ENCODE assay signal across 1 cellular context in genomic region chr1:66505671-66506392, GRCh38.
TF ChIP-seq lines count a peak whose summit lies in the region.

No MANE protein-coding gene starts in this region.

TF ChIP-seq in GM23338, 12 proteins besides CTCF, POLR2A, EP300 and RAD21:
- TF ChIP-seq ZNF462 (CRISPR knock-in tag; IDR thresholded peaks at IDR 0.05) (no peak), POLR2AphosphoS5 (IDR thresholded peaks at IDR 0.05; ENCODE audit: low read depth) (no peak), CREB1 (CRISPR knock-in tag; IDR thresholded peaks at IDR 0.05; ENCODE audit: low read depth) (no peak), ZNF331 (CRISPR knock-in tag; IDR thresholded peaks at IDR 0.05; ENCODE audit: low read depth) (no peak), EZH2phosphoT487 (IDR thresholded peaks at IDR 0.05; ENCODE audit: unreplicated experiment) (no peak), ETS1 (IDR thresholded peaks at IDR 0.05) (no peak), NANOG (IDR thresholded peaks at IDR 0.05; ENCODE audit: borderline replicate concordance) (no peak), REST (IDR thresholded peaks at IDR 0.05; ENCODE audit: unreplicated experiment) (no peak), EZH2 (IDR thresholded peaks at IDR 0.05; ENCODE audit: low read depth, unreplicated experiment) (no peak), ZNF114 (CRISPR knock-in tag; IDR thresholded peaks at IDR 0.05) (no peak), STAT1 (IDR thresholded peaks at IDR 0.05; ENCODE audit: unreplicated experiment) (no peak)
